In the genomic region with DNA sequence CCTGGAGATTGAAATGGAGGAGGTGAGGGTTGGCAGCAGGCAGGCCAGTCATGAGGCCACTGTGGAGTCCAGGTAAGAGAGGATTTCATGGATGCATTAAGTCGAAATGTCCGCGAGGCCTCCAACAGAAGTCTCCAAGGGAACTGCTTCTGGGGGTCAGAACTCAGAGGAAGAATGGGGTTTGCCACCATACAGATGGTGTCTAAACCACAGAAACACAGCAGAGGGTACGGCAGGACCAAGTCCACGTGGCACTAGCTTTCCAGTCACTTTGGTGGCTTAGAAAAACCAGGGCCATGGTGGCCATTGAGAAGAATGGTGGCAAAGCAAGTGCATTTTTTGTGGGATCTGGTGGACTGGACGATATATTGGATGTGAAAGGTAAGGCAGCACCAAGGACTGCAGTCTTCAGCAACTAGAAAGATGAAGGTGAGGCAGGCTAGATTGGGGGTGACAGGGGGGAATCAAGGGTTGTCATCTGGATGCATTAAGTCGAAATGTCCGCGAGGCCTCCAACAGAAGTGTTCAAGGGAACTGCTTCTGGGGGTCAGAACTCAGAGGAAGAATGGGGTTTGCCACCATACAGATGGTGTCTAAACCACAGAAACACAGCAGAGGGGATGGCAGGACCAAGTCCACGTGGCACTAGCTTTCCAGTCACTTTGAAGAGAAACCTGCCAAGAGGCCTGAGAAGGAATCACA, we compare ENCODE assay signal across 1 cellular context.
TF ChIP-seq lines count a peak whose summit lies in the region.

No MANE protein-coding gene starts in this region.

TF ChIP-seq in GM23338, 12 proteins besides CTCF, POLR2A, EP300 and RAD21 (continued from another document):
- TF ChIP-seq, protein P1, sequence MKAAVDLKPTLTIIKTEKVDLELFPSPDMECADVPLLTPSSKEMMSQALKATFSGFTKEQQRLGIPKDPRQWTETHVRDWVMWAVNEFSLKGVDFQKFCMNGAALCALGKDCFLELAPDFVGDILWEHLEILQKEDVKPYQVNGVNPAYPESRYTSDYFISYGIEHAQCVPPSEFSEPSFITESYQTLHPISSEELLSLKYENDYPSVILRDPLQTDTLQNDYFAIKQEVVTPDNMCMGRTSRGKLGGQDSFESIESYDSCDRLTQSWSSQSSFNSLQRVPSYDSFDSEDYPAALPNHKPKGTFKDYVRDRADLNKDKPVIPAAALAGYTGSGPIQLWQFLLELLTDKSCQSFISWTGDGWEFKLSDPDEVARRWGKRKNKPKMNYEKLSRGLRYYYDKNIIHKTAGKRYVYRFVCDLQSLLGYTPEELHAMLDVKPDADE (IDR thresholded peaks at IDR 0.05), result no peak
